13 cellular contexts compared by ENCODE assay signal in the genomic region with DNA sequence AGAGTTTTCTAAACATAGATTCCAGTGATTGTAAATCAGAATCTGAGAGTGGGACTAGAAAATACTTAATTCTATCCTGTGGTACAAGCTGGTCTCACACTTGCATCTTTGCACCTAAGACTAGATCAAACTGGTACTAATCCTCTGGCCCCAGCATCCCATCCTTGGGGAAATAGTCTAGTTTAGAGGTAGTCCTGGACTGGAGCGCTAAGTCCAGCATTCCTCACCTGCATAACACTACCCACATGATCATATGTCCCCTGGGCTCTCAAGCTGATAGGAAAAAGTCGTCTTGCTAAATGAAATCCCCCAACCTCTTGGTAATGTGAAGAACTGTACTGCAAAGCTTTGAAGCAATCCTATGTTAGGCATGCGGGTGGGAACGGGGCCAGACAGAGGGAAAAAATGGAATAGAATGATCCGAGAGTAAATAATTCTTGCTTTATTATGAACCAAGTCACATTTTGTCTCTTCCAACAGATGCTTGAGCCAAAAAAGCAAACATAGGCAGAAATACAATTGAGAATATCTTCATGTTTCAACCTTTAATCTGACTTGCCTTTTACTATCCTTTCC. TPM values are rescaled to one million over a fixed set of nuclear protein-coding genes. Genes with fewer than 3 reads are reported as not detected.
DNase-seq lines count a peak whose midpoint lies in the region; ATAC-seq, FAIRE-seq and TF ChIP-seq lines count a peak whose summit lies in the region.
"Had no signal": no experiment of that assay in that cellular context is flagged by ENCODE, and none has a peak within 500 bp of the region (broad histone marks: within the 10 kb centered on the region; RNA-seq: fewer than 3 reads in every experiment).

No MANE protein-coding gene starts in this region.

- no peak overlapping the region for H3K4me3 ChIP-seq in OCI-LY3 (ENCODE audit: low read length)
- no peak overlapping the region for H3K4me3 ChIP-seq in H1 (ENCODE audit: extremely low read depth in 1 of 4, insufficient read depth in 2 of 4, low read depth in 3 of 4, low read length in 4 of 4)
- H3K4me3 ChIP-seq in gastrocnemius medialis, result no peak overlapping the region
- H3K4me3 ChIP-seq: right atrium auricular region had no signal

- no peak overlapping the region for H4K91ac ChIP-seq in H1 (replicated peaks; ENCODE audit: insufficient read length, low read length)

- no peak for TF ChIP-seq CTCF in OCI-LY3 (IDR thresholded peaks at IDR 0.05; ENCODE audit: low read depth, low read length)
- TF ChIP-seq CTCF in H1 (IDR thresholded peaks at IDR 0.05; ENCODE audit: control extremely low read depth in 1 of 3, insufficient read depth in 1 of 3, low read depth in 1 of 3, low read length in 3 of 3), result no peak
- no peak for TF ChIP-seq CTCF in gastrocnemius medialis (IDR thresholded peaks at IDR 0.05 in 4 of 5, conservative IDR thresholded peaks at IDR 0.05 in 1 of 5)

- CTCF ChIA-PET in activated CD4-positive, alpha-beta T cell treated with anti-CD3 and anti-CD28 coated beads for 36 hours (lab: Charles Lee), result interaction anchor here (1.2 to 2.1 kb wide), 6 partner anchors 9 to 24 kb away, joined by 3 to 9 read pairs (median 6); a partner anchor contains a TSS
- CTCF ChIA-PET in H1 (lab: Charles Lee; ENCODE audit: partially characterized antibody), result interaction anchor here (0.6 to 2.6 kb wide), 5 partner anchors 8 to 236 kb away, joined by 3 to 11 read pairs (median 6); no protein-coding TSS in a partner anchor

- no peak overlapping the region for H2BK15ac ChIP-seq in H1 (ENCODE audit: low read length)

- no peak overlapping the region for H3K23ac ChIP-seq in H1 (ENCODE audit: insufficient read length)

- H3K4me2 ChIP-seq in OCI-LY3 (ENCODE audit: low read length), result no peak overlapping the region
- H3K4me2 ChIP-seq in H1 (ENCODE audit: insufficient read depth in 1 of 2, low read depth in 2 of 2, low read length in 2 of 2), result no peak overlapping the region

- TF ChIP-seq POLR2A in H1 (IDR thresholded peaks at IDR 0.05; ENCODE audit: control extremely low read depth in 1 of 2, low read depth in 2 of 2, low read length in 2 of 2), result no peak
- no peak for TF ChIP-seq POLR2A in gastrocnemius medialis (IDR thresholded peaks at IDR 0.05)

- no peaks in the 10 kb centered on the region; the same call in 1 of the 2 replicates for H3K79me1 ChIP-seq in H1 (ENCODE audit: low read depth, low read length)

- no peak for DNase-seq in activated CD4-positive, alpha-beta T cell treated with anti-CD3 and anti-CD28 coated beads for 36 hours
- DNase-seq in activated CD4-positive, alpha-beta T cell treated with anti-CD3 and anti-CD28 coated beads for 1 hour, result no peak
- no peak for DNase-seq in H1 (ENCODE audit: low read depth in 1 of 2, low spot score in 2 of 2)
- no peak for DNase-seq in gastrocnemius medialis
- no peak for DNase-seq in NCI-H146 (lab: John Stamatoyannopoulos, UW)
- no peak for DNase-seq in frontal cortex (ENCODE audit: low spot score in 2 of 2)
- DNase-seq: GDM1, H7, left cardiac atrium had no signal

- peaks cover 70% of the 10 kb centered on the region for H3K36me3 ChIP-seq in OCI-LY3 (replicated peaks; ENCODE audit: low read depth, low read length)
- peaks cover 5 to 60% (median 28%) of the 10 kb centered on the region in 4 experiments for H3K36me3 ChIP-seq in H1 (ENCODE audit: control insufficient read depth in 2 of 4, insufficient read depth in 4 of 4, low read length in 3 of 4)
- peaks cover 8 to 51% of the 10 kb centered on the region in 2 donors for H3K36me3 ChIP-seq in gastrocnemius medialis

- no peak overlapping the region for H3K14ac ChIP-seq in H1 (ENCODE audit: insufficient read length)

- no peak for ATAC-seq in activated CD4-positive, alpha-beta T cell treated with anti-CD3 and anti-CD28 coated beads for 36 hours
- ATAC-seq in gastrocnemius medialis (no peak), GM21723 (IDR thresholded peaks at IDR 0.05; ENCODE audit: unreplicated experiment) (no peak)
- ATAC-seq: activated CD4-positive, CD25-positive, alpha-beta regulatory T cell treated with anti-CD3 and anti-CD28 coated beads, Interleukin-2, amount 50 U/mL, for 24 hours; left cardiac atrium had no signal

- H3K79me2 ChIP-seq in OCI-LY3 (ENCODE audit: low read length), result peaks cover 94% of the 10 kb centered on the region
- H3K79me2 ChIP-seq in H1 (ENCODE audit: control insufficient read depth in 1 of 2, insufficient read depth in 2 of 2, low read length in 2 of 2), result peaks cover 0 to 45% of the 10 kb centered on the region in 2 experiments; a peak in 3 of 4 replicates

- H3K4ac ChIP-seq in H1 (replicated peaks; ENCODE audit: insufficient read length, low read depth, low read length), result no peak overlapping the region

- no peak overlapping the region for H2BK5ac ChIP-seq in H1 (ENCODE audit: low read depth, low read length)

- in situ Hi-C loops in gastrocnemius medialis (cut with MboI; ENCODE audit: low sequenced_read_pairs in 4 of 4), result loop anchor here in 1 of 4 donors (25.0 kb wide), 1 partner anchor 1578 kb away; a partner anchor contains a TSS

- POLR2A ChIA-PET in activated CD4-positive, alpha-beta T cell treated with anti-CD3 and anti-CD28 coated beads for 36 hours (lab: Charles Lee), result interaction anchor here (0.6 to 1.5 kb wide), 5 partner anchors 10 to 131 kb away, joined by 3 to 4 read pairs (median 3); no protein-coding TSS in a partner anchor
- POLR2A ChIA-PET in H1 (lab: Charles Lee; ENCODE audit: partially characterized antibody), result interaction anchor here (1.0 to 18.5 kb wide), 9 partner anchors 13 to 188 kb away, joined by 3 to 677 read pairs (median 4); a partner anchor contains a TSS

- H3K4me1 ChIP-seq in OCI-LY3 (ENCODE audit: low read length) (peaks cover 67% of the 10 kb centered on the region), H1 (replicated peaks in 1 of 4; ENCODE audit: control insufficient read depth in 3 of 4, insufficient read depth in 4 of 4, low read length in 3 of 4) (peaks cover 0 to 3% (median 0%) of the 10 kb centered on the region in 4 experiments; a peak in 1 of 7 replicates), gastrocnemius medialis (peaks cover 26 to 43% of the 10 kb centered on the region in 2 donors)

- TF ChIP-seq RAD21 in H1 (IDR thresholded peaks at IDR 0.05 in 1 of 2, conservative IDR thresholded peaks at IDR 0.05 in 1 of 2; ENCODE audit: low read depth in 2 of 2, low read length in 2 of 2), result no peak

- H3K27ac Mint-ChIP-seq in activated CD4-positive, alpha-beta T cell treated with anti-CD3 and anti-CD28 coated beads for 36 hours, result peak overlapping the region; percentile 51

- H3K9me3 ChIP-seq in OCI-LY3 (ENCODE audit: insufficient read depth, low read length), result no peaks in the 10 kb centered on the region
- H3K9me3 ChIP-seq in H1 (ENCODE audit: insufficient read depth in 2 of 2, low read depth in 1 of 2, low read length in 1 of 2), result no peaks in the 10 kb centered on the region
- H3K9me3 ChIP-seq in gastrocnemius medialis, result no peaks in the 10 kb centered on the region
- H3K9me3 ChIP-seq: right atrium auricular region had no signal

- H2BK120ac ChIP-seq in H1 (replicated peaks; ENCODE audit: low read depth, low read length), result no peak overlapping the region

- no peak overlapping the region for H2AK5ac ChIP-seq in H1 (ENCODE audit: low read depth, low read length)

- intact Hi-C loops in activated CD4-positive, alpha-beta T cell treated with anti-CD3 and anti-CD28 coated beads for 36 hours (cut with DNase I, micrococcal nuclease), result no loop called here
- intact Hi-C loops in gastrocnemius medialis (cut with DNase I; ENCODE audit: low total_unique reads), result no loop called here

- no peak overlapping the region for H3K18ac ChIP-seq in H1 (ENCODE audit: extremely low read depth, low read length)

- no peak for TF ChIP-seq EP300 in H1 (IDR thresholded peaks at IDR 0.05; ENCODE audit: borderline replicate concordance in 1 of 2, low read depth in 2 of 2, low read length in 2 of 2)

- H3K27me3 Mint-ChIP-seq in activated CD4-positive, alpha-beta T cell treated with anti-CD3 and anti-CD28 coated beads for 36 hours, result no peaks in the 10 kb centered on the region

- no peaks in the 10 kb centered on the region for H3K9me3 Mint-ChIP-seq in activated CD4-positive, alpha-beta T cell treated with anti-CD3 and anti-CD28 coated beads for 36 hours (ENCODE audit: low read depth)

- no peak overlapping the region for H2BK12ac ChIP-seq in H1 (ENCODE audit: low read depth, low read length)

- peaks cover 62% of the 10 kb centered on the region for H3K4me1 Mint-ChIP-seq in activated CD4-positive, alpha-beta T cell treated with anti-CD3 and anti-CD28 coated beads for 36 hours

- no peak overlapping the region for H3K9ac ChIP-seq in OCI-LY3 (ENCODE audit: low read length)
- no peak overlapping the region; a peak in 1 of 7 replicates for H3K9ac ChIP-seq in H1 (replicated peaks in 1 of 4; ENCODE audit: extremely low read depth in 1 of 4, low read depth in 3 of 4, low read length in 3 of 4)

- FAIRE-seq in H1 (lab: Jason Lieb, UNC) (no peak), frontal cortex (lab: Jason Lieb, UNC) (no peak)

- H2AFZ ChIP-seq in OCI-LY3 (ENCODE audit: low read depth, low read length) (no peak overlapping the region), H1 (ENCODE audit: low read length) (no peak overlapping the region)

- H2BK20ac ChIP-seq in H1 (ENCODE audit: low read length), result no peak overlapping the region

- peaks cover 82% of the 10 kb centered on the region for H3K36me3 Mint-ChIP-seq in activated CD4-positive, alpha-beta T cell treated with anti-CD3 and anti-CD28 coated beads for 36 hours (ENCODE audit: low read depth)

- no peak overlapping the region for H4K5ac ChIP-seq in H1 (ENCODE audit: insufficient read length, low read depth, low read length)

- H3K23me2 ChIP-seq in H1 (ENCODE audit: low read depth, low read length), result peaks cover 3% of the 10 kb centered on the region

- H4K20me1 ChIP-seq in OCI-LY3 (ENCODE audit: insufficient read depth, low read length) (peaks cover 43% of the 10 kb centered on the region), H1 (replicated peaks in 1 of 2; ENCODE audit: control insufficient read depth in 1 of 2, insufficient read depth in 2 of 2, low read length in 2 of 2) (peaks cover 7 to 10% of the 10 kb centered on the region in 2 experiments)

- no peak overlapping the region for H4K8ac ChIP-seq in H1 (ENCODE audit: extremely low read depth, insufficient read depth, low read length)

- H3K4me3 Mint-ChIP-seq in activated CD4-positive, alpha-beta T cell treated with anti-CD3 and anti-CD28 coated beads for 36 hours, result no peak overlapping the region

- 94% methylated on average over 5 of the region's 5 CpGs; no CpG with 5 or more reads in 1 of the 2 experiments for WGBS in H1 (ENCODE audit: extremely low coverage in 1 of 2, insufficient coverage in 1 of 2, insufficient read length in 1 of 2, insufficient replicate concordance in 2 of 2, low coverage in 1 of 2, low lambda C conversion rate in 2 of 2, missing lambda C conversion rate in 1 of 2), 2 experiments

- H3K27ac ChIP-seq in OCI-LY3 (ENCODE audit: low read length), result peak overlapping the region; percentile 54
- no peak overlapping the region for H3K27ac ChIP-seq in H1 (ENCODE audit: low read depth, low read length)
- peak overlapping the region; percentile 29 to 99 (median 68) for H3K27ac ChIP-seq in gastrocnemius medialis
- H3K27ac ChIP-seq: right atrium auricular region had no signal

- no peak overlapping the region for H3K56ac ChIP-seq in H1 (replicated peaks; ENCODE audit: insufficient read length, low read depth, low read length)

- H3K27me3 ChIP-seq in OCI-LY3 (ENCODE audit: low read depth, low read length), result no peaks in the 10 kb centered on the region
- no peaks in the 10 kb centered on the region for H3K27me3 ChIP-seq in H1 (replicated peaks in 1 of 4; ENCODE audit: control insufficient read depth in 3 of 4, extremely low read depth in 1 of 4, insufficient read depth in 3 of 4, low read length in 3 of 4)
- no peaks in the 10 kb centered on the region for H3K27me3 ChIP-seq in gastrocnemius medialis
- H3K27me3 ChIP-seq: right atrium auricular region had no signal

RNA-seq across cellular contexts. Expression of a gene that starts 4.8 kb away (rescaled TPM):
- total RNA-seq in activated CD4-positive, alpha-beta T cell treated with anti-CD3 and anti-CD28 coated beads for 36 hours, result 10 to 100 TPM; 32.0 to 33.2 TPM
- 28.8 and 33.6 TPM in 2 replicates for total RNA-seq in H1 (2021; fragmentation: NEBNext Ultra II Directional; extraction: Animal tissue kit (Norgen Biotek cat#: 25700))
- polyA plus RNA-seq in H1 (2011; rRNA removed), result 11.7 and 17.5 TPM in 2 replicates
- 33.1 TPM for polyA plus RNA-seq in H1 (2011; cell fraction: cytosol; rRNA removed)
- 6.2 TPM for polyA plus RNA-seq in H1 (2011; cell fraction: nucleus; rRNA removed)
- 18.0 to 39.2 TPM (median 20.0 TPM) in 4 replicates for polyA plus RNA-seq in H1 (2012, experiment 1 of 2)
- polyA plus RNA-seq in H1 (2012, experiment 2 of 2), result 6.5 TPM
- polyA plus RNA-seq in H1 (2013, experiment 1 of 2), result 42.7 TPM
- polyA plus RNA-seq in H1 (2013, experiment 2 of 2), result 43.3 TPM
- 6.9 and 7.0 TPM in 2 replicates for polyA minus RNA-seq in H1 (2011; rRNA and poly(A)+ RNA removed)
- 4.6 TPM for polyA minus RNA-seq in H1 (2011; cell fraction: cytosol; rRNA and poly(A)+ RNA removed)
- 26.7 TPM for polyA minus RNA-seq in H1 (2011; cell fraction: nucleus; rRNA and poly(A)+ RNA removed)
- total RNA-seq in gastrocnemius medialis, result 10 to 100 TPM; 22.7 to 72.0 (median 35.4) TPM
- total RNA-seq in frontal cortex, result 70.5 TPM

RNA-seq across cellular contexts. Expression of a gene that starts 24.0 kb away (rescaled TPM):
- 100 to 1,000 TPM; 521 to 532 TPM for total RNA-seq in activated CD4-positive, alpha-beta T cell treated with anti-CD3 and anti-CD28 coated beads for 36 hours
- 606 and 614 TPM in 2 replicates for total RNA-seq in H1 (2021; fragmentation: NEBNext Ultra II Directional; extraction: Animal tissue kit (Norgen Biotek cat#: 25700))
- 87.3 and 95.6 TPM in 2 replicates for polyA plus RNA-seq in H1 (2011; rRNA removed)
- polyA plus RNA-seq in H1 (2011; cell fraction: cytosol; rRNA removed), result 240 TPM
- polyA plus RNA-seq in H1 (2011; cell fraction: nucleus; rRNA removed), result 179 TPM
- polyA plus RNA-seq in H1 (2012, experiment 1 of 2), result 452 to 699 TPM (median 531 TPM) in 4 replicates
- 85.9 TPM for polyA plus RNA-seq in H1 (2012, experiment 2 of 2)
- 352 TPM for polyA plus RNA-seq in H1 (2013, experiment 1 of 2)
- polyA plus RNA-seq in H1 (2013, experiment 2 of 2), result 353 TPM
- 235 and 263 TPM in 2 replicates for polyA minus RNA-seq in H1 (2011; rRNA and poly(A)+ RNA removed)
- polyA minus RNA-seq in H1 (2011; cell fraction: cytosol; rRNA and poly(A)+ RNA removed), result 285 TPM
- 272 TPM for polyA minus RNA-seq in H1 (2011; cell fraction: nucleus; rRNA and poly(A)+ RNA removed)
- total RNA-seq in gastrocnemius medialis (100 to 1,000 TPM; 167 to 243 (median 207) TPM), frontal cortex (567 TPM)
